1 cellular context compared by ENCODE assay signal in the genomic region with DNA sequence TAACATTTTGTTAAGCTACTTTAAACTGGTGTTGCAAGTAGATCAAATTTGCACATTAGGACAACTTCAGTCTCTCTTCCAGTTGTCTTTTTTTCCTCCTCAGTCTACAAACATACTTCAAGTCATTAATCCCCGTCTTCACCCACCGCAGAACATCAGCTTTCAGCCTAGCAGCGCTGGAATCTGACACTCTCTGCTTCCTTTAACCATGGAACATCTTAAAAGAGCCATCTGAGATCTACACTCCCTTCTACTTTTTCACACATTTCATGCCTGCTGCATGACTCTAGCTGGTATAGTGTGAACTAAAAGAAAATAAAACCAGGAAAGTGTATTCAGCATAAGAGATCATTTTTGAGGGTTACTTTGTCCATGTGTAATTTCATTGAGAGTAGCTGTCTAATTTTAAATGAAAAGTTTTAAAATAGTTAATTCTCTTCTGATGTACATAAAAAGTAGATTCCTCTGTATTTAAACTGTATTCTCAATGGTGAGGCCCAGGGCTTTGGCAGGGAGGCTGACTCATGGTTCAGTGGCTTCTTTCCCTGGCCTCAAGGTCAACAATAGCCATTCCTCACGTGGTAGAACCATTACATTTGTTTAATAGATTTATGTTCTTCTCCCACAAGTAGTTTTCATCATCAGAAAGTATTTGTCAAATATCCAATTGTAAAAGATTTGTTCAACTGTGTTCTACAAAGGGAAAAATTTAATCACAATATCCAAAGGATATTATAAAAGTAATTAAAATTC.
TF ChIP-seq lines count a peak whose summit lies in the region.

No MANE protein-coding gene starts in this region.

TF ChIP-seq in endothelial cell of umbilical vein, 7 proteins besides CTCF, POLR2A, EP300 and RAD21 (continued from another document):
- no peak for TF ChIP-seq EZH2 (IDR thresholded peaks at IDR 0.05; ENCODE audit: borderline replicate concordance, low read depth, low read length, severe bottlenecking)
TF ChIP-seq in endothelial cell of umbilical vein: peak in this region for 1.
